Comparison of ENCODE assay signal across 28 cellular contexts in genomic region chr12:13183621-13184020, GRCh38. TPM values are rescaled to one million over a fixed set of nuclear protein-coding genes. Genes with fewer than 3 reads are reported as not detected.
DNase-seq lines count a peak whose midpoint lies in the region; ATAC-seq lines count a peak whose summit lies in the region.
"Had no signal": no experiment of that assay in that cellular context is flagged by ENCODE, and none has a peak within 500 bp of the region (broad histone marks: within the 10 kb centered on the region; RNA-seq: fewer than 3 reads in every experiment).

No MANE protein-coding gene starts in this region.

- peak; percentile 76 for ATAC-seq in activated CD4-positive, alpha-beta T cell treated with anti-CD3 and anti-CD28 coated beads for 36 hours
- ATAC-seq: lower lobe of right lung, right lobe of liver had no signal

- H4K8ac ChIP-seq in mesendoderm (ENCODE audit: low read depth, low read length), result no peak overlapping the region

- H3K4me1 Mint-ChIP-seq in activated CD4-positive, alpha-beta T cell treated with anti-CD3 and anti-CD28 coated beads for 36 hours, result peaks cover 19% of the 10 kb centered on the region
- H3K4me1 Mint-ChIP-seq in activated CD4-positive, alpha-beta memory T cell treated with anti-CD3 and anti-CD28 coated beads, Interleukin-2, amount 10 ng/mL, durations not matched to agents 7 days and 5 days, result peaks cover 51% of the 10 kb centered on the region

- H4K5ac ChIP-seq in mesendoderm (ENCODE audit: low read length), result no peak overlapping the region

- no peaks in the 10 kb centered on the region for H3K79me1 ChIP-seq in mesendoderm (ENCODE audit: low read length)

- H2AK5ac ChIP-seq in mesendoderm (ENCODE audit: low read length), result no peak overlapping the region

- peak overlapping the region; percentile 83 for H3K23ac ChIP-seq in mesendoderm (ENCODE audit: low read length)

- H3K36me3 ChIP-seq in mesendoderm (ENCODE audit: control insufficient read depth, insufficient read depth, low read length), result no peaks in the 10 kb centered on the region
- H3K36me3 ChIP-seq in H7 (replicated peaks; ENCODE audit: control insufficient read depth, insufficient read depth, low read length), result no peaks in the 10 kb centered on the region
- H3K36me3 ChIP-seq: lower lobe of right lung, right lobe of liver, tibial nerve had no signal

- H3K9me3 Mint-ChIP-seq in activated CD4-positive, alpha-beta T cell treated with anti-CD3 and anti-CD28 coated beads for 36 hours (ENCODE audit: low read depth), result no peaks in the 10 kb centered on the region
- no peaks in the 10 kb centered on the region for H3K9me3 Mint-ChIP-seq in activated CD4-positive, alpha-beta memory T cell treated with anti-CD3 and anti-CD28 coated beads, Interleukin-2, amount 10 ng/mL, durations not matched to agents 7 days and 5 days
- H3K9me3 Mint-ChIP-seq: CD4-positive, alpha-beta memory T cell; neural crest cell; T-helper 1 cell treated with Interleukin-12 subunit alpha and Interleukin-12 subunit beta and Interleukin-4 antibody, amounts not matched to agents 30 μg/mL and 1 μg/mL, for 36 hours had no signal

- H3K27ac ChIP-seq in mesendoderm (ENCODE audit: low read depth, low read length), result no peak overlapping the region
- H3K27ac ChIP-seq: lower lobe of right lung, right lobe of liver, RWPE1, SK-N-MC, tibial nerve had no signal

- no peak overlapping the region for H3K4me2 ChIP-seq in mesendoderm (ENCODE audit: low read length)

- H3K56ac ChIP-seq in mesendoderm (ENCODE audit: low read length), result no peak overlapping the region

- H3K36me3 Mint-ChIP-seq in activated CD4-positive, alpha-beta T cell treated with anti-CD3 and anti-CD28 coated beads for 36 hours (ENCODE audit: low read depth), result no peaks in the 10 kb centered on the region
- peaks cover 4% of the 10 kb centered on the region for H3K36me3 Mint-ChIP-seq in activated CD4-positive, alpha-beta memory T cell treated with anti-CD3 and anti-CD28 coated beads, Interleukin-2, amount 10 ng/mL, durations not matched to agents 7 days and 5 days (ENCODE audit: low read depth)
- H3K36me3 Mint-ChIP-seq: CD4-positive, alpha-beta memory T cell had no signal

- no peaks in the 10 kb centered on the region for H3K79me2 ChIP-seq in mesendoderm (ENCODE audit: control insufficient read depth, insufficient read depth, low read length)

- H3K27ac Mint-ChIP-seq in activated CD4-positive, alpha-beta T cell treated with anti-CD3 and anti-CD28 coated beads for 36 hours, result no peak overlapping the region
- H3K27ac Mint-ChIP-seq in activated CD4-positive, alpha-beta memory T cell treated with anti-CD3 and anti-CD28 coated beads, Interleukin-2, amount 10 ng/mL, durations not matched to agents 7 days and 5 days, result peak overlapping the region; percentile 50
- H3K27ac Mint-ChIP-seq: CD4-positive, alpha-beta memory T cell; T-helper 1 cell treated with Interleukin-12 subunit alpha and Interleukin-12 subunit beta and Interleukin-4 antibody, amounts not matched to agents 30 μg/mL and 1 μg/mL, for 36 hours had no signal

- no peak overlapping the region for H2BK120ac ChIP-seq in mesendoderm (ENCODE audit: low read depth, low read length)

- intact Hi-C loops in activated CD4-positive, alpha-beta T cell treated with anti-CD3 and anti-CD28 coated beads for 36 hours (cut with DNase I, micrococcal nuclease), result no loop called here

- H3K9ac ChIP-seq in mesendoderm (ENCODE audit: low read length), result no peak overlapping the region

- no peak overlapping the region for H2BK5ac ChIP-seq in mesendoderm (ENCODE audit: low read length)

- peaks cover 4% of the 10 kb centered on the region for H3K27me3 Mint-ChIP-seq in activated CD4-positive, alpha-beta T cell treated with anti-CD3 and anti-CD28 coated beads for 36 hours
- H3K27me3 Mint-ChIP-seq in activated CD4-positive, alpha-beta memory T cell treated with anti-CD3 and anti-CD28 coated beads, Interleukin-2, amount 10 ng/mL, durations not matched to agents 7 days and 5 days, result peaks cover 24% of the 10 kb centered on the region

- H3K27me3 ChIP-seq in mesendoderm (ENCODE audit: insufficient read depth, low read length, poor library complexity) (no peaks in the 10 kb centered on the region), H7 (ENCODE audit: control insufficient read depth, insufficient read depth, low read length) (no peaks in the 10 kb centered on the region)
- H3K27me3 ChIP-seq: right lobe of liver, tibial nerve had no signal

- POLR2A ChIA-PET in activated CD4-positive, alpha-beta T cell treated with anti-CD3 and anti-CD28 coated beads for 36 hours (lab: Charles Lee), result no interaction called here
- POLR2A ChIA-PET in activated CD4-positive, alpha-beta memory T cell treated with anti-CD3 and anti-CD28 coated beads, Interleukin-2, amount 10 ng/mL, durations not matched to agents 7 days and 5 days (lab: Charles Lee), result interaction anchor here (1.7 kb wide), 1 partner anchor 12 kb away, joined by 5 read pairs; the partner anchor contains the start of gene EMP1

- CTCF ChIA-PET in activated CD4-positive, alpha-beta T cell treated with anti-CD3 and anti-CD28 coated beads for 36 hours (lab: Charles Lee), result interaction anchor here (1.0 to 1.3 kb wide), 2 partner anchors 84 to 267 kb away, joined by 3 to 4 read pairs; no protein-coding TSS in a partner anchor
- CTCF ChIA-PET in activated CD4-positive, alpha-beta memory T cell treated with anti-CD3 and anti-CD28 coated beads, Interleukin-2, amount 10 ng/mL, durations not matched to agents 7 days and 5 days (lab: Charles Lee), result no interaction called here

- no peak overlapping the region for H2BK15ac ChIP-seq in mesendoderm (replicated peaks; ENCODE audit: low read depth)

- H3K4me1 ChIP-seq in mesendoderm (ENCODE audit: control insufficient read depth, low read depth, low read length), result peaks cover 6% of the 10 kb centered on the region

- no peak overlapping the region for H3K18ac ChIP-seq in mesendoderm (ENCODE audit: low read length)

- DNase-seq in activated CD4-positive, alpha-beta T cell treated with anti-CD3 and anti-CD28 coated beads for 36 hours, result peak; percentile 30
- DNase-seq in activated CD4-positive, alpha-beta T cell treated with anti-CD3 and anti-CD28 coated beads, Interleukin-2, amount 50 U/mL, for 4 hours, result no peak
- DNase-seq in ELR (ENCODE audit: low read depth) (peak; percentile 77), mesendoderm (no peak), SHP77 (lab: John Stamatoyannopoulos, UW) (no peak), H7 (no peak), DMS 273 (lab: John Stamatoyannopoulos, UW; ENCODE audit: unreplicated experiment) (no peak)
- DNase-seq in activated CD4-positive, alpha-beta memory T cell treated with anti-CD3 and anti-CD28 coated beads, Interleukin-2, amount 10 ng/mL, durations not matched to agents 7 days and 5 days, result peak; percentile 29
- DNase-seq: 8988T; activated CD4-positive, alpha-beta T cell treated with anti-CD3 and anti-CD28 coated beads for 4 hours; activated naive CD4-positive, alpha-beta T cell; activated T-cell treated with anti-CD3 and anti-CD28 coated beads for 4 hours; AML-193; CD4-positive, alpha-beta memory T cell; cortex of kidney; DMS 273 treated with DMSO at 0.1 percent for 48 hours; GDM1; lower lobe of right lung; NCI-H1694; NCI-H2171; NCI-H69; posterior cingulate gyrus; right lobe of liver had no signal

- no peak overlapping the region for H3K4ac ChIP-seq in mesendoderm (ENCODE audit: low read depth, low read length)

- H3K4me3 Mint-ChIP-seq in activated CD4-positive, alpha-beta T cell treated with anti-CD3 and anti-CD28 coated beads for 36 hours, result no peak overlapping the region
- no peak overlapping the region for H3K4me3 Mint-ChIP-seq in activated CD4-positive, alpha-beta memory T cell treated with anti-CD3 and anti-CD28 coated beads, Interleukin-2, amount 10 ng/mL, durations not matched to agents 7 days and 5 days
- H3K4me3 Mint-ChIP-seq: CD4-positive, alpha-beta memory T cell; neural crest cell; T-helper 1 cell treated with Interleukin-12 subunit alpha and Interleukin-12 subunit beta and Interleukin-4 antibody, amounts not matched to agents 30 μg/mL and 1 μg/mL, for 36 hours had no signal

- H3K4me3 ChIP-seq in mesendoderm (ENCODE audit: low read length) (no peak overlapping the region), H7 (ENCODE audit: insufficient read depth, low read depth, low read length) (no peak overlapping the region)
- H3K4me3 ChIP-seq: lower lobe of right lung, right lobe of liver, SK-N-MC, tibial nerve had no signal

RNA-seq across cellular contexts. Expression of gene EMP1, which starts 12.9 kb away (rescaled TPM):
- total RNA-seq in activated CD4-positive, alpha-beta T cell treated with anti-CD3 and anti-CD28 coated beads for 36 hours, result 10 to 100 TPM; 12.9 to 16.6 TPM
- total RNA-seq in activated CD4-positive, alpha-beta memory T cell treated with anti-CD3 and anti-CD28 coated beads, Interleukin-2, amount 10 ng/mL, durations not matched to agents 7 days and 5 days, result 100 to 1,000 TPM in 1 of 2 experiments, 10 to 100 TPM in 1; 90.4 to 101 TPM
- 0.45 TPM for polyA plus RNA-seq in mesendoderm (2013, experiment 1 of 2)
- polyA plus RNA-seq in mesendoderm (2013, experiment 2 of 2), result 0.13 TPM
- total RNA-seq in H7 (2014; rRNA removed; shearing (Covaris generic)), result 0.44 and 0.48 TPM in 2 replicates

Comparison
In these comparisons a context has a peak if more than half of its experiments do, and no peak if none do; other contexts are left out.
1. DNase-seq: peak in activated CD4-positive, alpha-beta T cell treated with anti-CD3 and anti-CD28 coated beads for 36 hours (single experiment), ELR (single experiment) and activated CD4-positive, alpha-beta memory T cell treated with anti-CD3 and anti-CD28 coated beads, Interleukin-2, amount 10 ng/mL, durations not matched to agents 7 days and 5 days (single experiment); none in activated CD4-positive, alpha-beta T cell treated with anti-CD3 and anti-CD28 coated beads, Interleukin-2, amount 50 U/mL, for 4 hours (0 of 2), mesendoderm (single experiment), SHP77 (0 of 2), H7 (single experiment) and DMS 273 (single experiment).